ENCODE assay signal across 8 cellular contexts in the genomic region with DNA sequence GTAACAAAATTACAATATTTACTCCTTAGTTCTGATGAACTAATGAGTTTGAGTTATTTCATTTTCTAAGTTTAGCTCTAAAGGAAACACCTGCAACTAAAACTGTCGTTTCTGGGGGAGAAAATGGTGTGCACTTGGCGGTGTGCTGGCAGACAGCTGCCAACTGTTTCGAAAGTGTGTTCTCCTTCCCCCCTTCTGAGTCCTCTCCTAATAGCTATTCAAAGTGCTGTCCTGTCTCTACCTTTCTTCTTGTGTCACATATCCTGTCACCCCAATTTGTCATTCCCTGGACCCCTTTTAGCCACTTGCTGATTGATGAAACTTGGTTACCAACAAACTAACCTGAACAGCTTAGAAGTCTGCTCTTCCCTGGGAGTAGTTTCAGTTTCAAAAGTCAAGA. TPM values are rescaled to one million over a fixed set of nuclear protein-coding genes. Genes with fewer than 3 reads are reported as not detected.
DNase-seq lines count a peak whose midpoint lies in the region; ATAC-seq and TF ChIP-seq lines count a peak whose summit lies in the region.

No MANE protein-coding gene starts in this region.

- ATAC-seq in heart right ventricle (no peak), Right ventricle myocardium inferior (no peak), HG03095 (IDR thresholded peaks at IDR 0.05; ENCODE audit: unreplicated experiment) (peak; percentile 40), upper lobe of left lung (ENCODE audit: low FRiP score in 2 of 2) (no peak)
- ATAC-seq in activated T-helper 17 cell treated with anti-CD3 and anti-CD28 coated beads, Interleukin-2, amount 50 U/mL, for 72 hours (replicated peaks) = no peak

- H4K8ac ChIP-seq in neuronal stem cell (ENCODE audit: low read depth, low read length) = no peak overlapping the region

- no peak overlapping the region for H3K9ac ChIP-seq in neuronal stem cell (ENCODE audit: low read depth, low read length, poor library complexity)

- H2BK120ac ChIP-seq in neuronal stem cell (ENCODE audit: low read depth, low read length) = no peak overlapping the region

- peak overlapping the region in 6 of 10 donors; percentile 4 to 35 (median 25) for H3K4me3 ChIP-seq in heart right ventricle
- H3K4me3 ChIP-seq in upper lobe of left lung = peak overlapping the region in 2 of 4 donors; percentile 13 to 26
- H3K4me3 ChIP-seq in neuronal stem cell (ENCODE audit: low read length in 2 of 2) = no peak overlapping the region

- TF ChIP-seq EP300 in upper lobe of left lung (IDR thresholded peaks at IDR 0.05) = no peak

- H3K4me1 Mint-ChIP-seq in activated T-helper 17 cell treated with anti-CD3 and anti-CD28 coated beads, Interleukin-2, amount 50 U/mL, for 72 hours = peaks cover 30% of the 10 kb centered on the region

- intact Hi-C loops in heart right ventricle (cut with DNase I) = loop anchor here in 3 of 10 donors (10.0 kb wide), 2 partner anchors 273 to 373 kb away; partner anchors contain the start of gene PNRC1 (in 2 of the 3)
- intact Hi-C loops in Right ventricle myocardium inferior (cut with DNase I) = loop anchor here (10.0 kb wide), 2 partner anchors 243 to 393 kb away; partner anchors contain the start of genes RNGTT and SRSF12

- H3K36me3 ChIP-seq in heart right ventricle (no peaks in the 10 kb centered on the region), upper lobe of left lung (no peaks in the 10 kb centered on the region), neuronal stem cell (replicated peaks in 1 of 2; ENCODE audit: control insufficient read depth in 2 of 2, insufficient read depth in 2 of 2, low read length in 2 of 2) (no peaks in the 10 kb centered on the region)

- no peak overlapping the region for H2BK12ac ChIP-seq in neuronal stem cell (ENCODE audit: low read length)

- WGBS in heart right ventricle, 2 donors = 43 to 59% methylated on average over 3 of the region's 3 CpGs
- WGBS in upper lobe of left lung, 2 donors = 13 to 22% methylated on average over 3 of the region's 3 CpGs
- no CpG with 5 or more reads among the region's 3 CpGs for WGBS in neuronal stem cell (ENCODE audit: extremely low coverage in 2 of 2, insufficient read length in 2 of 2, insufficient replicate concordance in 1 of 2), 2 donors

- H3K4me3 Mint-ChIP-seq in activated T-helper 17 cell treated with anti-CD3 and anti-CD28 coated beads, Interleukin-2, amount 50 U/mL, for 72 hours = peak overlapping the region; percentile 84

- H3K27ac ChIP-seq in heart right ventricle (peak overlapping the region in 4 of 10 donors; percentile 20 to 76 (median 36)), upper lobe of left lung (peak overlapping the region in 3 of 4 donors; percentile 12 to 50 (median 30)), neuronal stem cell (replicated peaks; ENCODE audit: low read length) (no peak overlapping the region)

- no peaks in the 10 kb centered on the region for H3K79me1 ChIP-seq in neuronal stem cell (ENCODE audit: low read depth, low read length)

- peak overlapping the region; percentile 83 for H3K27ac Mint-ChIP-seq in activated T-helper 17 cell treated with anti-CD3 and anti-CD28 coated beads, Interleukin-2, amount 50 U/mL, for 72 hours

- H2BK5ac ChIP-seq in neuronal stem cell (ENCODE audit: low read length) = no peak overlapping the region

- no peak overlapping the region for H2BK15ac ChIP-seq in neuronal stem cell (ENCODE audit: low read length)

- H2AK5ac ChIP-seq in neuronal stem cell (ENCODE audit: low read depth, low read length) = no peak overlapping the region

- H3K9me3 ChIP-seq in heart right ventricle = no peaks in the 10 kb centered on the region
- no peaks in the 10 kb centered on the region for H3K9me3 ChIP-seq in upper lobe of left lung
- H3K9me3 ChIP-seq in neuronal stem cell (replicated peaks in 1 of 2; ENCODE audit: control insufficient read depth in 2 of 2, insufficient read depth in 1 of 2, low read depth in 1 of 2, low read length in 2 of 2) = no peaks in the 10 kb centered on the region

- TF ChIP-seq CTCF in heart right ventricle (IDR thresholded peaks at IDR 0.05) (no peak), upper lobe of left lung (IDR thresholded peaks at IDR 0.05) (no peak)

- no peak for TF ChIP-seq POLR2A in upper lobe of left lung (IDR thresholded peaks at IDR 0.05)

- H3K4me1 ChIP-seq in heart right ventricle (peaks cover 0 to 34% (median 8%) of the 10 kb centered on the region in 9 donors), upper lobe of left lung (peaks cover 0 to 6% (median 2%) of the 10 kb centered on the region in 4 donors), neuronal stem cell (ENCODE audit: control insufficient read depth in 2 of 2, insufficient read depth in 1 of 2, low read depth in 1 of 2, low read length in 2 of 2) (peaks cover 2 to 11% of the 10 kb centered on the region in 2 donors)

- H3K4ac ChIP-seq in neuronal stem cell (ENCODE audit: low read length) = no peak overlapping the region

- no peak overlapping the region for H3K4me2 ChIP-seq in neuronal stem cell (ENCODE audit: insufficient read depth, low read length, poor library complexity, severe bottlenecking)

- DNase-seq in heart right ventricle = no peak
- no peak for DNase-seq in Right ventricle myocardium inferior (ENCODE audit: missing footprints)
- DNase-seq in upper lobe of left lung = no peak
- DNase-seq in SW 1271 (lab: John Stamatoyannopoulos, UW) = no peak
- DNase-seq in NCI-H1105 (lab: John Stamatoyannopoulos, UW) = no peak
- no peak for DNase-seq in neuronal stem cell (ENCODE audit: low spot score)

- H3K36me3 Mint-ChIP-seq in activated T-helper 17 cell treated with anti-CD3 and anti-CD28 coated beads, Interleukin-2, amount 50 U/mL, for 72 hours (ENCODE audit: low read depth) = no peaks in the 10 kb centered on the region

- no peaks in the 10 kb centered on the region for H3K9me3 Mint-ChIP-seq in activated T-helper 17 cell treated with anti-CD3 and anti-CD28 coated beads, Interleukin-2, amount 50 U/mL, for 72 hours

- no peaks in the 10 kb centered on the region for H3K27me3 Mint-ChIP-seq in activated T-helper 17 cell treated with anti-CD3 and anti-CD28 coated beads, Interleukin-2, amount 50 U/mL, for 72 hours

- no peak overlapping the region for H3K18ac ChIP-seq in neuronal stem cell (ENCODE audit: low read length)

- no peak overlapping the region for H3K14ac ChIP-seq in neuronal stem cell (ENCODE audit: low read length)

- H3K23ac ChIP-seq in neuronal stem cell (ENCODE audit: low read depth, low read length, poor library complexity) = no peak overlapping the region

- H3K27me3 ChIP-seq in heart right ventricle = no peaks in the 10 kb centered on the region
- no peaks in the 10 kb centered on the region for H3K27me3 ChIP-seq in upper lobe of left lung
- no peaks in the 10 kb centered on the region for H3K27me3 ChIP-seq in neuronal stem cell (ENCODE audit: control insufficient read depth in 3 of 3, insufficient read depth in 3 of 3, low read depth in 1 of 3, low read length in 3 of 3)

- no peak overlapping the region for H2AFZ ChIP-seq in neuronal stem cell (ENCODE audit: low read length)

- H4K91ac ChIP-seq in neuronal stem cell (ENCODE audit: low read depth, low read length, poor library complexity) = no peak overlapping the region

RNA-seq across cellular contexts. Expression of gene UBE2J1, which starts 4.9 kb away (rescaled TPM):
- total RNA-seq in heart right ventricle (10 to 100 TPM in 9 of 10 donors, 1 to 10 TPM in 1; 9.9 to 23.9 (median 14.1) TPM), Right ventricle myocardium inferior (15.0 TPM), upper lobe of left lung (10 to 100 TPM; 16.5 to 55.5 (median 37.4) TPM)
- polyA plus RNA-seq in heart right ventricle = 10 to 100 TPM; 13.7 to 15.0 TPM
- total RNA-seq in activated T-helper 17 cell treated with anti-CD3 and anti-CD28 coated beads, Interleukin-2, amount 50 U/mL, for 72 hours = 10 to 100 TPM; 18.1 to 25.4 TPM
- 30.2 TPM for polyA plus RNA-seq in neuronal stem cell (2013, experiment 1 of 2)
- 31.5 TPM for polyA plus RNA-seq in neuronal stem cell (2013, experiment 2 of 2)

RNA-seq across cellular contexts. Expression of gene GABRR2, which starts 42.3 kb away (rescaled TPM):
- 1 to 10 TPM in 1 of 10 donors, under 1 TPM in 6, not detected in 3; 0.14 to 1.2 (median 0.29) TPM for total RNA-seq in heart right ventricle
- under 1 TPM; 0.45 to 0.80 TPM for polyA plus RNA-seq in heart right ventricle
- total RNA-seq in Right ventricle myocardium inferior = 0.35 TPM
- under 1 TPM; 0.64 to 0.71 TPM for total RNA-seq in activated T-helper 17 cell treated with anti-CD3 and anti-CD28 coated beads, Interleukin-2, amount 50 U/mL, for 72 hours
- total RNA-seq in upper lobe of left lung = 1 to 10 TPM in 5 of 6 donors, under 1 TPM in 1; 0.30 to 3.1 (median 1.6) TPM
- 0.11 TPM for polyA plus RNA-seq in neuronal stem cell (2013, experiment 1 of 2)
- 0.08 TPM for polyA plus RNA-seq in neuronal stem cell (2013, experiment 2 of 2)

RNA-seq across cellular contexts. Expression of gene RRAGD, which starts 54.7 kb away (rescaled TPM):
- total RNA-seq in heart right ventricle = 100 to 1,000 TPM in 9 of 10 donors, 10 to 100 TPM in 1; 93.1 to 130 (median 120) TPM
- 10 to 100 TPM; 18.1 to 24.8 TPM for polyA plus RNA-seq in heart right ventricle
- 126 TPM for total RNA-seq in Right ventricle myocardium inferior
- 10 to 100 TPM in 1 of 2 donors, 1 to 10 TPM in 1; 8.8 to 22.3 TPM for total RNA-seq in activated T-helper 17 cell treated with anti-CD3 and anti-CD28 coated beads, Interleukin-2, amount 50 U/mL, for 72 hours
- total RNA-seq in upper lobe of left lung = 10 to 100 TPM; 17.5 to 62.7 (median 29.7) TPM
- 7.7 TPM for polyA plus RNA-seq in neuronal stem cell (2013, experiment 1 of 2)
- polyA plus RNA-seq in neuronal stem cell (2013, experiment 2 of 2) = 7.7 TPM

Comparison
In these comparisons a context has a peak if more than half of its experiments do, and no peak if none do; other contexts are left out.
1. H3K4me3 ChIP-seq: peak in heart right ventricle (6 of 10); none in neuronal stem cell (0 of 2).